ENCODE assay signal across 9 cellular contexts in genomic region chr15:39429898-39430357, GRCh38.
DNase-seq lines count a peak whose midpoint lies in the region; ATAC-seq and TF ChIP-seq lines count a peak whose summit lies in the region.
"Had no signal": no experiment of that assay in that cellular context is flagged by ENCODE, and none has a peak within 500 bp of the region (broad histone marks: within the 10 kb centered on the region; RNA-seq: fewer than 3 reads in every experiment).

No MANE protein-coding gene starts in this region.

- peak; percentile 79 for DNase-seq in GM03348 (ENCODE audit: low spot score)
- no peak for DNase-seq in H9
- DNase-seq in RWPE1 (ENCODE audit: low spot score): peak; percentile 57
- no peak for DNase-seq in lower lobe of right lung
- DNase-seq in NCI-H1105 treated with DMSO at 0.1 percent for 48 hours (lab: John Stamatoyannopoulos, UW): no peak
- DNase-seq in putamen (ENCODE audit: low spot score): no peak
- no peak for DNase-seq in 8988T
- no peak for DNase-seq in activated effector memory CD4-positive, alpha-beta T cell treated with Interleukin-2 at 50 U/mL for 16 hours
- DNase-seq: H7 had no signal

- no peaks in the 10 kb centered on the region; a peak in 1 of 5 replicates for H3K9me3 Mint-ChIP-seq in H9

- H3K27ac ChIP-seq in H9 (ENCODE audit: insufficient read length, low read depth, low read length) (no peak overlapping the region), RWPE1 (peak overlapping the region; percentile 24; the same call in 1 of the 2 replicates), lower lobe of right lung (no peak overlapping the region)

- H3K27me3 Mint-ChIP-seq in H9 (ENCODE audit: low read depth): no peaks in the 10 kb centered on the region; the same call in 1 of the 2 replicates

- POLR2A ChIA-PET in RWPE1 (lab: Yijun Ruan, JAX; ENCODE audit: low non-redundant PET): no interaction called here

- no peak overlapping the region for H3K23ac ChIP-seq in H9 (ENCODE audit: insufficient read length, low read depth, low read length)

- H2BK12ac ChIP-seq in H9 (ENCODE audit: insufficient read length, low read depth, low read length): no peak overlapping the region

- H2BK5ac ChIP-seq in H9 (ENCODE audit: insufficient read length, low read length): no peak overlapping the region

- intact Hi-C loops in lower lobe of right lung (cut with DNase I): no loop called here

- no peak overlapping the region for H3K14ac ChIP-seq in H9 (ENCODE audit: insufficient read depth, low read length)

- no peak overlapping the region for H3K18ac ChIP-seq in H9 (ENCODE audit: insufficient read length, low read depth, low read length)

- H2AK5ac ChIP-seq in H9 (ENCODE audit: insufficient read length, low read length): no peak overlapping the region

- H3K79me2 ChIP-seq in H9 (ENCODE audit: insufficient read depth, low read length): no peaks in the 10 kb centered on the region

- peak; percentile 18 to 77 for ATAC-seq in lower lobe of right lung

- no peak overlapping the region for H3K4me3 Mint-ChIP-seq in H9

- no peak overlapping the region for H4K91ac ChIP-seq in H9 (ENCODE audit: insufficient read length, low read depth, low read length)

- peak overlapping the region; percentile 63 for H2AFZ ChIP-seq in H9 (ENCODE audit: low read length)

- H3K9me3 ChIP-seq in H9 (ENCODE audit: control insufficient read depth, low read depth, low read length): no peaks in the 10 kb centered on the region
- H3K9me3 ChIP-seq in lower lobe of right lung: no peaks in the 10 kb centered on the region

- no peaks in the 10 kb centered on the region; a peak in 1 of 7 replicates for H3K36me3 Mint-ChIP-seq in H9 (ENCODE audit: insufficient read depth in 1 of 3, low read depth in 3 of 3)

- H2BK120ac ChIP-seq in H9 (ENCODE audit: low read depth, low read length, poor library complexity, severe bottlenecking): no peak overlapping the region

- no peaks in the 10 kb centered on the region for H3K27me3 ChIP-seq in H9 (ENCODE audit: insufficient read depth, low read length)
- H3K27me3 ChIP-seq in lower lobe of right lung (ENCODE audit: low read depth): no peaks in the 10 kb centered on the region

- no peak overlapping the region for H3K56ac ChIP-seq in H9 (ENCODE audit: insufficient read length, low read depth, low read length)

- no CpG with 5 or more reads among the region's 3 CpGs for WGBS in H9 (ENCODE audit: extremely low coverage, insufficient read length, low lambda C conversion rate)

- H2BK20ac ChIP-seq in H9 (ENCODE audit: low read depth, low read length, poor library complexity, severe bottlenecking): no peak overlapping the region

- H3K36me3 ChIP-seq in lower lobe of right lung: no peaks in the 10 kb centered on the region

- no peak overlapping the region for H2BK15ac ChIP-seq in H9 (ENCODE audit: low read depth, low read length)

- H3K4me2 ChIP-seq in H9 (ENCODE audit: insufficient read depth, insufficient read length, low read length): no peak overlapping the region

- H3K79me1 ChIP-seq in H9 (ENCODE audit: insufficient read depth, low read depth, low read length, poor library complexity, severe bottlenecking): no peaks in the 10 kb centered on the region

- H3T11ph ChIP-seq in H9 (ENCODE audit: low read length): no peak overlapping the region

- H4K20me1 ChIP-seq in H9 (ENCODE audit: control insufficient read depth, insufficient read depth, insufficient read length): no peaks in the 10 kb centered on the region

- no peak overlapping the region for H4K5ac ChIP-seq in H9 (ENCODE audit: insufficient read length, low read depth, low read length)

- H4K8ac ChIP-seq in H9 (replicated peaks; ENCODE audit: insufficient read length, low read depth, low read length): no peak overlapping the region

- H3K4ac ChIP-seq in H9 (ENCODE audit: low read depth, low read length): no peak overlapping the region

- H3K4me3 ChIP-seq in lower lobe of right lung: no peak overlapping the region

- no peaks in the 10 kb centered on the region for H3K23me2 ChIP-seq in H9 (ENCODE audit: insufficient read length, low read depth, low read length, poor library complexity, severe bottlenecking)

- TF ChIP-seq CTCF in H9 (conservative IDR thresholded peaks at IDR 0.05) (no peak), RWPE1 (conservative IDR thresholded peaks at IDR 0.05; ENCODE audit: low read depth) (no peak), lower lobe of right lung (IDR thresholded peaks at IDR 0.05) (no peak)

- CTCF ChIA-PET in RWPE1 (lab: Yijun Ruan, JAX): interaction anchor here (0.6 kb wide), 1 partner anchor 715 kb away, joined by 3 read pairs; no protein-coding TSS in a partner anchor

- peaks cover 3% of the 10 kb centered on the region; the same call in 1 of the 2 replicates for H3K4me1 ChIP-seq in H9 (ENCODE audit: insufficient read depth, low read length)
- peaks cover 52% of the 10 kb centered on the region for H3K4me1 ChIP-seq in lower lobe of right lung

- H3K9ac ChIP-seq in H9 (ENCODE audit: extremely low read depth, insufficient read length, low read length): no peak overlapping the region

- peaks cover 16% of the 10 kb centered on the region in 2 experiments for H3K4me1 Mint-ChIP-seq in H9

- H3K27ac Mint-ChIP-seq in H9: peak overlapping the region in 1 of 3 experiments; percentile 47; a peak in 1 of 7 replicates

Comparison
In these comparisons a context has a peak if more than half of its experiments do, and no peak if none do; other contexts are left out.
1. DNase-seq: peak in GM03348 (single experiment) and RWPE1 (single experiment); none in H9 (single experiment), lower lobe of right lung (single experiment), NCI-H1105 treated with DMSO at 0.1 percent for 48 hours (single experiment), putamen (single experiment), 8988T (single experiment) and activated effector memory CD4-positive, alpha-beta T cell treated with Interleukin-2 at 50 U/mL for 16 hours (single experiment).